ENCODE assay signal across 29 cellular contexts in genomic region chr17:71029246-71029645, GRCh38.
DNase-seq lines count a peak whose midpoint lies in the region; ATAC-seq, FAIRE-seq and TF ChIP-seq lines count a peak whose summit lies in the region.
"Had no signal": no experiment of that assay in that cellular context is flagged by ENCODE, and none has a peak within 500 bp of the region (broad histone marks: within the 10 kb centered on the region; RNA-seq: fewer than 3 reads in every experiment).

No MANE protein-coding gene starts in this region.

- in situ Hi-C loops in HepG2 (cut with HindIII; ENCODE audit: extremely low pct_ligation_motif_present, low pct_unique_long_range_greater_than_20kb), result no loop called here

- no peak for TF ChIP-seq EP300 in HepG2 (IDR thresholded peaks at IDR 0.05; ENCODE audit: low read depth in 2 of 2, low read length in 2 of 2)
- no peak for TF ChIP-seq EP300 in HepG2 (CRISPR knock-in tag; IDR thresholded peaks at IDR 0.05; ENCODE audit: borderline replicate concordance)
- no peak for TF ChIP-seq EP300 in A549 (IDR thresholded peaks at IDR 0.05)

- ATAC-seq in HepG2 (no peak), right lobe of liver (no peak), A549 (no peak)
- ATAC-seq: CD8-positive, alpha-beta T cell had no signal

- TF ChIP-seq POLR2A in HepG2 (IDR thresholded peaks at IDR 0.05; ENCODE audit: insufficient read depth in 1 of 2, low read depth in 2 of 2, low read length in 2 of 2), result no peak
- no peak for TF ChIP-seq POLR2A in right lobe of liver (IDR thresholded peaks at IDR 0.05)
- TF ChIP-seq POLR2A in A549 (IDR thresholded peaks at IDR 0.05; ENCODE audit: low read length), result no peak

- TF ChIP-seq CTCF in HepG2 (CRISPR knock-in tag; IDR thresholded peaks at IDR 0.05), result no peak
- no peak for TF ChIP-seq CTCF in right lobe of liver (IDR thresholded peaks at IDR 0.05)
- no peak for TF ChIP-seq CTCF in A549 (IDR thresholded peaks at IDR 0.05)

- FAIRE-seq in HepG2 (lab: Jason Lieb, UNC), result no peak
- FAIRE-seq in A549 (lab: Jason Lieb, UNC), result no peak
- FAIRE-seq: D721Med had no signal

- H3K4me1 ChIP-seq in HepG2 (ENCODE audit: insufficient read depth, low read length) (no peaks in the 10 kb centered on the region), right lobe of liver (no peaks in the 10 kb centered on the region), A549 (no peaks in the 10 kb centered on the region)
- H3K4me1 ChIP-seq: BLaER1; BLaER1 treated with 17β-estradiol and CSF1 and Interleukin-3, amounts not matched to agents 10 nM and 100 nM; Caco-2 had no signal

- no peak overlapping the region for H2AFZ ChIP-seq in HepG2 (ENCODE audit: low read length)

- H3K4me2 ChIP-seq in HepG2 (ENCODE audit: low read depth, low read length), result no peak overlapping the region
- no peak overlapping the region for H3K4me2 ChIP-seq in A549
- H3K4me2 ChIP-seq: BLaER1; BLaER1 treated with 17β-estradiol and CSF1 and Interleukin-3, amounts not matched to agents 10 nM and 100 nM had no signal

- POLR2A ChIA-PET in HepG2 (lab: Yijun Ruan, JAX) (no interaction called here), A549 (lab: Yijun Ruan, JAX) (no interaction called here)

- peaks cover 42% of the 10 kb centered on the region for H3K9me3 ChIP-seq in HepG2 (ENCODE audit: low read length)
- no peaks in the 10 kb centered on the region for H3K9me3 ChIP-seq in right lobe of liver
- H3K9me3 ChIP-seq in A549, result no peaks in the 10 kb centered on the region
- H3K9me3 ChIP-seq: BE2C; BLaER1; BLaER1 treated with 17β-estradiol and CSF1 and Interleukin-3, amounts not matched to agents 10 nM and 100 nM; Caco-2 had no signal

- DNase-seq in HepG2 (ENCODE audit: low spot score), result no peak
- no peak for DNase-seq in right lobe of liver
- no peak for DNase-seq in A549 (ENCODE audit: low read depth in 1 of 2, low spot score in 1 of 2)
- DNase-seq in NCI-H1105 treated with DMSO at 0.1 percent for 48 hours (lab: John Stamatoyannopoulos, UW), result no peak
- DNase-seq: 8988T; ACHN; AML-193; BE2C; C1 segment of cervical spinal cord; Caco-2; Calu3; CD4-positive, alpha-beta memory T cell; CD4-positive, alpha-beta T cell; CD4-positive, CD25-positive, alpha-beta regulatory T cell; CD8-positive, alpha-beta memory T cell; CD8-positive, alpha-beta T cell; COR-L47; DMS 273 treated with DMSO at 0.1 percent for 48 hours; DMS153; DMS53; DMS79; DMS79 treated with DMSO at 0.1 percent for 48 hours; DND-41; EL had no signal

- TF ChIP-seq RAD21 in HepG2 (CRISPR knock-in tag; IDR thresholded peaks at IDR 0.05), result no peak
- TF ChIP-seq RAD21 in A549 (conservative IDR thresholded peaks at IDR 0.05 in 1 of 2, IDR thresholded peaks at IDR 0.05 in 1 of 2), result no peak

- H3K36me3 ChIP-seq in HepG2 (replicated peaks in 1 of 2; ENCODE audit: control insufficient read depth in 1 of 2, insufficient read depth in 2 of 2, low read length in 2 of 2), result no peaks in the 10 kb centered on the region
- H3K36me3 ChIP-seq in right lobe of liver, result no peaks in the 10 kb centered on the region
- H3K36me3 ChIP-seq: BE2C; BLaER1; BLaER1 treated with 17β-estradiol and CSF1 and Interleukin-3, amounts not matched to agents 10 nM and 100 nM had no signal

- H3K4me3 ChIP-seq in HepG2 (replicated peaks in 1 of 3; ENCODE audit: insufficient read depth in 1 of 3, low read depth in 2 of 3, low read length in 3 of 3), result no peak overlapping the region
- no peak overlapping the region for H3K4me3 ChIP-seq in right lobe of liver
- no peak overlapping the region for H3K4me3 ChIP-seq in A549
- H3K4me3 ChIP-seq: BLaER1; BLaER1 treated with 17β-estradiol and CSF1 and Interleukin-3, amounts not matched to agents 10 nM and 100 nM had no signal

- intact Hi-C loops in HepG2 (cut with micrococcal nuclease; ENCODE audit: unreplicated experiment) (no loop called here), right lobe of liver (cut with DNase I) (no loop called here)

- no peaks in the 10 kb centered on the region for H4K20me1 ChIP-seq in HepG2 (ENCODE audit: insufficient read depth, low read length)
- H4K20me1 ChIP-seq: BLaER1; BLaER1 treated with 17β-estradiol and CSF1 and Interleukin-3, amounts not matched to agents 10 nM and 100 nM had no signal

- H3K27me3 ChIP-seq in HepG2 (ENCODE audit: control insufficient read depth in 1 of 2, insufficient read depth in 2 of 2, low read length in 2 of 2), result no peaks in the 10 kb centered on the region
- H3K27me3 ChIP-seq in right lobe of liver, result no peaks in the 10 kb centered on the region
- H3K27me3 ChIP-seq: BE2C; BLaER1; BLaER1 treated with 17β-estradiol and CSF1 and Interleukin-3, amounts not matched to agents 10 nM and 100 nM had no signal

- H3K27ac ChIP-seq in HepG2 (ENCODE audit: extremely low read length, insufficient read depth, low read length) (no peak overlapping the region), right lobe of liver (no peak overlapping the region), A549 (no peak overlapping the region)
- H3K27ac ChIP-seq: 22Rv1; BLaER1; BLaER1 treated with 17β-estradiol and CSF1 and Interleukin-3, amounts not matched to agents 10 nM and 100 nM; C4-2B had no signal

- CTCF ChIA-PET in HepG2 (lab: Yijun Ruan, JAX; ENCODE audit: low intra/inter-chr PET ratio, low total read pairs), result no interaction called here
- CTCF ChIA-PET in A549 (lab: Yijun Ruan, JAX), result no interaction called here

- no TSS peak for BruUV-seq in HepG2 (replicated peaks; lab: Mats Ljungman, UMichigan)

- no peak overlapping the region for H3K9ac ChIP-seq in HepG2 (ENCODE audit: insufficient read depth, low read depth, low read length)
- H3K9ac ChIP-seq: BLaER1; BLaER1 treated with 17β-estradiol and CSF1 and Interleukin-3, amounts not matched to agents 10 nM and 100 nM had no signal

- H3K79me2 ChIP-seq in HepG2 (ENCODE audit: insufficient read depth, low read length), result no peaks in the 10 kb centered on the region

TF ChIP-seq in HepG2, 621 proteins besides CTCF, POLR2A, EP300 and RAD21 (continues in another document):
- TF ChIP-seq MAFF (IDR thresholded peaks at IDR 0.05; ENCODE audit: low read depth, low read length), result peak; percentile 58; the same call in 1 of the 2 replicates
- TF ChIP-seq GATA4 (IDR thresholded peaks at IDR 0.05; ENCODE audit: borderline replicate concordance, low read depth), result no peak
- TF ChIP-seq FLYWCH1 (CRISPR knock-in tag; IDR thresholded peaks at IDR 0.05), result no peak
- no peak for TF ChIP-seq GABPA (IDR thresholded peaks at IDR 0.05; ENCODE audit: low read depth, low read length)
- TF ChIP-seq GABPA (CRISPR knock-in tag; IDR thresholded peaks at IDR 0.05; ENCODE audit: low read depth), result no peak
- TF ChIP-seq ZNF740 (CRISPR knock-in tag; IDR thresholded peaks at IDR 0.05), result no peak
- no peak for TF ChIP-seq U2AF1 (optimal IDR thresholded peaks at IDR 0.05; ENCODE audit: low read depth, low read length)
- TF ChIP-seq ZNF263 (CRISPR knock-in tag; IDR thresholded peaks at IDR 0.05), result no peak
- no peak for TF ChIP-seq ZNF224 (CRISPR knock-in tag; IDR thresholded peaks at IDR 0.05)
- no peak for TF ChIP-seq SCMH1 (CRISPR knock-in tag; IDR thresholded peaks at IDR 0.05; ENCODE audit: borderline replicate concordance)
- no peak for TF ChIP-seq ZNF776 (CRISPR knock-in tag; IDR thresholded peaks at IDR 0.05)
- no peak for TF ChIP-seq MBNL3 (CRISPR knock-in tag; conservative IDR thresholded peaks at IDR 0.05)

TF ChIP-seq in A549, 52 proteins besides CTCF, POLR2A, EP300 and RAD21:
- no peak for TF ChIP-seq RCOR1 (IDR thresholded peaks at IDR 0.05; ENCODE audit: low read depth, low read length)
- TF ChIP-seq HOXA7 (CRISPR knock-in tag; IDR thresholded peaks at IDR 0.05), result no peak
- no peak for TF ChIP-seq ZC3H11A (IDR thresholded peaks at IDR 0.05)
- TF ChIP-seq MAFK (IDR thresholded peaks at IDR 0.05; ENCODE audit: partially characterized antibody), result peak; percentile 40
- TF ChIP-seq ESRRA (IDR thresholded peaks at IDR 0.05; ENCODE audit: borderline replicate concordance, low read length), result no peak
- TF ChIP-seq MAZ (IDR thresholded peaks at IDR 0.05; ENCODE audit: borderline replicate concordance, low read depth, low read length), result no peak
- TF ChIP-seq KDM1A (IDR thresholded peaks at IDR 0.05; ENCODE audit: low read depth), result no peak

Comparison
In these comparisons a context has a peak if more than half of its experiments do, and no peak if none do; other contexts are left out.
1. Of the 38 proteins assayed by ChIP-seq in both HepG2 and A549: peak only in HepG2: none; only in A549: none; in both: MAFK; in neither: 37.